ENCODE assay signal across 23 cellular contexts in genomic region chr11:74685905-74686304, GRCh38. TPM values are rescaled to one million over a fixed set of nuclear protein-coding genes. Genes with fewer than 3 reads are reported as not detected.
DNase-seq lines count a peak whose midpoint lies in the region; ATAC-seq and TF ChIP-seq lines count a peak whose summit lies in the region.
"Had no signal": no experiment of that assay in that cellular context is flagged by ENCODE, and none has a peak within 500 bp of the region (broad histone marks: within the 10 kb centered on the region; RNA-seq: fewer than 3 reads in every experiment).

No MANE protein-coding gene starts in this region.

- H3K36me3 Mint-ChIP-seq in naive thymus-derived CD4-positive, alpha-beta T cell = no peaks in the 10 kb centered on the region
- H3K36me3 Mint-ChIP-seq: activated CD8-positive, alpha-beta memory T cell treated with anti-CD3 and anti-CD28 coated beads, Interleukin-2, amount 10 ng/mL, durations not matched to agents 7 days and 5 days had no signal

- TF ChIP-seq POLR2A in transverse colon (IDR thresholded peaks at IDR 0.05) = no peak

- intact Hi-C loops in head of caudate nucleus (cut with DNase I) = no loop called here
- intact Hi-C loops in naive thymus-derived CD4-positive, alpha-beta T cell (cut with micrococcal nuclease) = no loop called here
- intact Hi-C loops in transverse colon (cut with DNase I; ENCODE audit: low total_unique reads) = no loop called here

- peaks cover 0 to 2% (median 0%) of the 10 kb centered on the region in 11 donors for H3K9me3 Mint-ChIP-seq in naive thymus-derived CD4-positive, alpha-beta T cell
- H3K9me3 Mint-ChIP-seq: stimulated activated naive CD8-positive, alpha-beta T cell treated with anti-CD3 and anti-CD28 coated beads, Interleukin-15, Interleukin-2, amounts not matched to agents 100 ng/mL and 50 ng/mL, for 24 hours had no signal

- no peak overlapping the region for H3K4me3 ChIP-seq in naive thymus-derived CD4-positive, alpha-beta T cell (ENCODE audit: low read length)
- H3K4me3 ChIP-seq in transverse colon = no peak overlapping the region
- H3K4me3 ChIP-seq: BLaER1 had no signal

- H3K27me3 Mint-ChIP-seq in naive thymus-derived CD4-positive, alpha-beta T cell = peaks cover 16 to 35% (median 33%) of the 10 kb centered on the region in 5 donors

- no peaks in the 10 kb centered on the region for H3K36me3 ChIP-seq in naive thymus-derived CD4-positive, alpha-beta T cell (ENCODE audit: control insufficient read depth in 2 of 3, insufficient read depth in 3 of 3, low read length in 3 of 3)
- no peaks in the 10 kb centered on the region for H3K36me3 ChIP-seq in transverse colon
- H3K36me3 ChIP-seq: BLaER1 had no signal

- in situ Hi-C loops in transverse colon (cut with MboI; ENCODE audit: low pct_ligation_motif_present in 1 of 4, low pct_unique_long_range_greater_than_20kb in 1 of 4, low sequenced_read_pairs in 3 of 4) = no loop called here

- peaks cover 0 to 11% of the 10 kb centered on the region in 2 donors for H3K27me3 ChIP-seq in naive thymus-derived CD4-positive, alpha-beta T cell (ENCODE audit: control insufficient read depth in 2 of 2, insufficient read depth in 2 of 2, low read length in 2 of 2)
- peaks cover 15% of the 10 kb centered on the region for H3K27me3 ChIP-seq in transverse colon

- CTCF ChIA-PET in naive thymus-derived CD4-positive, alpha-beta T cell (lab: Charles Lee) = no interaction called here

- no peak for TF ChIP-seq EP300 in transverse colon (IDR thresholded peaks at IDR 0.05; ENCODE audit: low read depth)

- DNase-seq in NOMO-1 treated with DMSO at 0.1 percent for 48 hours (lab: John Stamatoyannopoulos, UW; ENCODE audit: unreplicated experiment) (peak; percentile 7), NOMO-1 treated with dmso at 0.1 percent for 144 hours (lab: John Stamatoyannopoulos, UW; ENCODE audit: unreplicated experiment) (no peak), head of caudate nucleus (peak in 33 of 42 donors; percentile 21 to 71 (median 54)), transverse colon (peak; percentile 37), NCI-H187 (lab: John Stamatoyannopoulos, UW) (no peak), NCI-H1092 (lab: John Stamatoyannopoulos, UW) (no peak)
- no peak for DNase-seq in naive thymus-derived CD4-positive, alpha-beta T cell
- DNase-seq: 8988T; activated CD4-positive, CD25-positive, alpha-beta regulatory T cell treated with anti-CD3 and anti-CD28 coated beads, Interleukin-2, amount 50 U/mL, for 72 hours; activated CD8-positive, alpha-beta memory T cell treated with anti-CD3 and anti-CD28 coated beads, Interleukin-2, amount 10 ng/mL, durations not matched to agents 7 days and 5 days; activated effector memory CD4-positive, alpha-beta T cell treated with Interleukin-2 at 50 U/mL for 16 hours; foreskin fibroblast; NCI-H1417; NCI-H748 treated with DMSO at 0.1 percent for 48 hours; occipital lobe; SK-N-SH; stimulated activated CD4-positive, alpha-beta T cell treated with anti-CD3 and anti-CD28 coated beads, Interleukin-1b, Interleukin-23, amount 100 ng/mL, for 48 hours; T1000 had no signal

- peak; percentile 54 for ATAC-seq in naive thymus-derived CD4-positive, alpha-beta T cell
- no peak for ATAC-seq in esophagus mucosa
- ATAC-seq: activated CD8-positive, alpha-beta memory T cell treated with anti-CD3 and anti-CD28 coated beads, Interleukin-2, amount 10 ng/mL, durations not matched to agents 7 days and 5 days had no signal

- H3K9me3 ChIP-seq in naive thymus-derived CD4-positive, alpha-beta T cell (ENCODE audit: control insufficient read depth in 2 of 3, low read length in 3 of 3) = no peaks in the 10 kb centered on the region
- no peaks in the 10 kb centered on the region for H3K9me3 ChIP-seq in transverse colon
- H3K9me3 ChIP-seq: BLaER1, SK-N-SH had no signal

- WGBS in transverse colon (ENCODE audit: low coverage in 1 of 2), 2 donors = 83 to 100% methylated on average over 2 to 3 of the region's 3 CpGs

- TF ChIP-seq CTCF in transverse colon (IDR thresholded peaks at IDR 0.05) = no peak

- no peaks in the 10 kb centered on the region for H3K4me1 ChIP-seq in naive thymus-derived CD4-positive, alpha-beta T cell (ENCODE audit: control insufficient read depth in 2 of 2, insufficient read depth in 2 of 2, low read length in 2 of 2)
- H3K4me1 ChIP-seq in transverse colon = peaks cover 4 to 17% (median 13%) of the 10 kb centered on the region in 4 donors

- H3K4me1 Mint-ChIP-seq in naive thymus-derived CD4-positive, alpha-beta T cell = peaks cover 0 to 6% (median 0%) of the 10 kb centered on the region in 7 donors
- H3K4me1 Mint-ChIP-seq: activated CD8-positive, alpha-beta memory T cell treated with anti-CD3 and anti-CD28 coated beads, Interleukin-2, amount 10 ng/mL, durations not matched to agents 7 days and 5 days had no signal

- H3K27ac ChIP-seq in naive thymus-derived CD4-positive, alpha-beta T cell (ENCODE audit: low read depth, low read length) = no peak overlapping the region
- H3K27ac ChIP-seq in transverse colon = no peak overlapping the region
- H3K27ac ChIP-seq: BLaER1 had no signal

- no peak overlapping the region for H3K27ac Mint-ChIP-seq in naive thymus-derived CD4-positive, alpha-beta T cell
- H3K27ac Mint-ChIP-seq: activated CD8-positive, alpha-beta memory T cell treated with anti-CD3 and anti-CD28 coated beads, Interleukin-2, amount 10 ng/mL, durations not matched to agents 7 days and 5 days; stimulated activated naive CD8-positive, alpha-beta T cell treated with anti-CD3 and anti-CD28 coated beads, Interleukin-15, Interleukin-2, amounts not matched to agents 100 ng/mL and 50 ng/mL, for 24 hours had no signal

- POLR2A ChIA-PET in naive thymus-derived CD4-positive, alpha-beta T cell (lab: Charles Lee) = no interaction called here

- H3K4me3 Mint-ChIP-seq in naive thymus-derived CD4-positive, alpha-beta T cell = no peak overlapping the region
- H3K4me3 Mint-ChIP-seq: activated CD8-positive, alpha-beta memory T cell treated with anti-CD3 and anti-CD28 coated beads, Interleukin-2, amount 10 ng/mL, durations not matched to agents 7 days and 5 days; stimulated activated naive CD8-positive, alpha-beta T cell treated with anti-CD3 and anti-CD28 coated beads, Interleukin-15, Interleukin-2, amounts not matched to agents 100 ng/mL and 50 ng/mL, for 24 hours had no signal

RNA-seq across cellular contexts. Expression of gene CHRDL2, which starts 45.3 kb away (rescaled TPM):
- total RNA-seq in naive thymus-derived CD4-positive, alpha-beta T cell = not detected
- polyA plus RNA-seq in naive thymus-derived CD4-positive, alpha-beta T cell = not detected
- total RNA-seq in transverse colon = 10 to 100 TPM in 1 of 4 donors, 1 to 10 TPM in 3; 2.2 to 20.9 (median 4.0) TPM
- total RNA-seq in esophagus mucosa = 2.0 TPM
- total RNA-seq: activated CD8-positive, alpha-beta memory T cell treated with anti-CD3 and anti-CD28 coated beads, Interleukin-2, amount 10 ng/mL, durations not matched to agents 7 days and 5 days; H4; LHCN-M2; occipital lobe had no signal
- polyA plus RNA-seq: SK-N-SH had no signal

Comparison
In these comparisons a context has a peak if more than half of its experiments do, and no peak if none do; other contexts are left out.
1. DNase-seq: peak in NOMO-1 treated with DMSO at 0.1 percent for 48 hours (single experiment), head of caudate nucleus (33 of 42) and transverse colon (single experiment); none in NOMO-1 treated with dmso at 0.1 percent for 144 hours (single experiment), naive thymus-derived CD4-positive, alpha-beta T cell (0 of 9), NCI-H187 (0 of 2) and NCI-H1092 (single experiment).